Comparison of ENCODE assay signal across 8 cellular contexts in genomic region chr1:202315576-202316168, GRCh38. TPM values are rescaled to one million over a fixed set of nuclear protein-coding genes. Genes with fewer than 3 reads are reported as not detected.
A peak's percentile ranks its signal among the peaks of the same experiment; 100 is the strongest.
DNase-seq lines count a peak whose midpoint lies in the region; ATAC-seq and TF ChIP-seq lines count a peak whose summit lies in the region.

No MANE protein-coding gene starts in this region.

- H3K9me3 Mint-ChIP-seq in naive thymus-derived CD4-positive, alpha-beta T cell = no peaks in the 10 kb centered on the region
- H3K9me3 Mint-ChIP-seq in stimulated activated effector memory CD8-positive, alpha-beta T cell treated with anti-CD3 and anti-CD28 coated beads, Interleukin-12 subunit alpha, Interleukin-12 subunit beta, amount 100 ng/mL, for 72 hours = no peaks in the 10 kb centered on the region

- peaks cover 0 to 10% (median 0%) of the 10 kb centered on the region in 7 donors for H3K4me1 Mint-ChIP-seq in naive thymus-derived CD4-positive, alpha-beta T cell
- H3K4me1 Mint-ChIP-seq in stimulated activated effector memory CD8-positive, alpha-beta T cell treated with anti-CD3 and anti-CD28 coated beads, Interleukin-12 subunit alpha, Interleukin-12 subunit beta, amount 100 ng/mL, for 72 hours = no peaks in the 10 kb centered on the region

- no peak overlapping the region for H3K4me2 ChIP-seq in OCI-LY7 (ENCODE audit: low read length)

- no peak overlapping the region for H3K27ac ChIP-seq in OCI-LY7 (ENCODE audit: low read depth, low read length, poor library complexity, severe bottlenecking)
- no peak overlapping the region for H3K27ac ChIP-seq in naive thymus-derived CD4-positive, alpha-beta T cell (ENCODE audit: low read depth, low read length)

- no peaks in the 10 kb centered on the region for H3K79me2 ChIP-seq in OCI-LY7 (ENCODE audit: insufficient read depth, low read depth, low read length)

- in situ Hi-C loops in G401 (cut with HindIII; ENCODE audit: low sequenced_read_pairs) = no loop called here

- H3K36me3 Mint-ChIP-seq in naive thymus-derived CD4-positive, alpha-beta T cell = no peaks in the 10 kb centered on the region
- no peaks in the 10 kb centered on the region for H3K36me3 Mint-ChIP-seq in stimulated activated effector memory CD8-positive, alpha-beta T cell treated with anti-CD3 and anti-CD28 coated beads, Interleukin-12 subunit alpha, Interleukin-12 subunit beta, amount 100 ng/mL, for 72 hours

- intact Hi-C loops in OCI-LY7 (cut with micrococcal nuclease; ENCODE audit: unreplicated experiment) = loop anchor here (1.0 to 2.0 kb wide), 3 partner anchors 41 to 122 kb away; partner anchors contain the start of gene LGR6
- intact Hi-C loops in naive thymus-derived CD4-positive, alpha-beta T cell (cut with micrococcal nuclease) = loop anchor here (1.0 to 5.0 kb wide), 10 partner anchors 20 to 308 kb away; partner anchors contain the start of genes LGR6 (in 2 of the 2) and PTPN7 (in 1 of the 2)

- H4K20me1 ChIP-seq in OCI-LY7 (ENCODE audit: insufficient read depth, low read length) = no peaks in the 10 kb centered on the region

- peak; percentile 99 for TF ChIP-seq CTCF in OCI-LY7 (conservative IDR thresholded peaks at IDR 0.05; ENCODE audit: low read length)

- DNase-seq in G401 (ENCODE audit: low spot score) = peak; percentile 85
- DNase-seq in Jurkat, Clone E6-1 (ENCODE audit: low read depth, low spot score) = peak; percentile 58
- peak; percentile 76 for DNase-seq in OCI-LY7 (ENCODE audit: low spot score)
- peak; percentile 65 for DNase-seq in activated T-cell treated with anti-CD3 and anti-CD28 coated beads for 1 hour (ENCODE audit: low read depth)
- peak; percentile 42 to 74 (median 64) for DNase-seq in naive thymus-derived CD4-positive, alpha-beta T cell
- DNase-seq in stimulated activated effector memory CD8-positive, alpha-beta T cell treated with anti-CD3 and anti-CD28 coated beads, Interleukin-12 subunit alpha, Interleukin-12 subunit beta, amount 100 ng/mL, for 72 hours (ENCODE audit: low spot score in 2 of 2) = peak; percentile 63 to 83

- H3K27me3 Mint-ChIP-seq in naive thymus-derived CD4-positive, alpha-beta T cell = peaks cover 0 to 33% (median 0%) of the 10 kb centered on the region in 5 donors

- H3K27ac Mint-ChIP-seq in naive thymus-derived CD4-positive, alpha-beta T cell = no peak overlapping the region
- peak overlapping the region; percentile 26 for H3K27ac Mint-ChIP-seq in stimulated activated effector memory CD8-positive, alpha-beta T cell treated with anti-CD3 and anti-CD28 coated beads, Interleukin-12 subunit alpha, Interleukin-12 subunit beta, amount 100 ng/mL, for 72 hours

- BruUV-seq in OCI-LY7 (replicated peaks; lab: Mats Ljungman, UMichigan) = no TSS peak

- H3K4me3 ChIP-seq in Jurkat, Clone E6-1 (ENCODE audit: low read length) = no peak overlapping the region
- H3K4me3 ChIP-seq in OCI-LY7 (ENCODE audit: low read depth, low read length, poor library complexity, severe bottlenecking) = no peak overlapping the region
- H3K4me3 ChIP-seq in naive thymus-derived CD4-positive, alpha-beta T cell (ENCODE audit: low read length) = no peak overlapping the region

- no peak for TF ChIP-seq POLR2A in GM18505 (IDR thresholded peaks at IDR 0.05; ENCODE audit: borderline replicate concordance, extremely low read depth, insufficient read depth, insufficient read length)

- POLR2A ChIA-PET in OCI-LY7 (lab: Charles Lee) = no interaction called here
- POLR2A ChIA-PET in naive thymus-derived CD4-positive, alpha-beta T cell (lab: Charles Lee) = interaction anchor here (0.6 kb wide), 1 partner anchor 1479 kb away, joined by 5 read pairs; no protein-coding TSS in a partner anchor

- H3K4me1 ChIP-seq in OCI-LY7 (ENCODE audit: insufficient read depth, low read length, poor library complexity, severe bottlenecking) = peaks cover 7% of the 10 kb centered on the region
- no peaks in the 10 kb centered on the region for H3K4me1 ChIP-seq in naive thymus-derived CD4-positive, alpha-beta T cell (ENCODE audit: control insufficient read depth in 2 of 2, insufficient read depth in 2 of 2, low read length in 2 of 2)

- H3K4me3 Mint-ChIP-seq in naive thymus-derived CD4-positive, alpha-beta T cell = no peak overlapping the region
- H3K4me3 Mint-ChIP-seq in stimulated activated effector memory CD8-positive, alpha-beta T cell treated with anti-CD3 and anti-CD28 coated beads, Interleukin-12 subunit alpha, Interleukin-12 subunit beta, amount 100 ng/mL, for 72 hours = no peak overlapping the region

- H3K9me2 ChIP-seq in OCI-LY7 (ENCODE audit: insufficient read depth, low read length) = no peaks in the 10 kb centered on the region

- no peak overlapping the region for H2AFZ ChIP-seq in OCI-LY7 (ENCODE audit: low read length)

- CTCF ChIA-PET in OCI-LY7 (lab: Charles Lee; ENCODE audit: unreplicated experiment) = no interaction called here
- CTCF ChIA-PET in naive thymus-derived CD4-positive, alpha-beta T cell (lab: Charles Lee) = interaction anchor here (1.1 to 5.0 kb wide), 8 partner anchors 35 to 160 kb away, joined by 3 to 19 read pairs (median 10); partner anchors contain the start of gene LGR6

- ATAC-seq in esophagus mucosa = peak; percentile 81
- peak; percentile 88 for ATAC-seq in naive thymus-derived CD4-positive, alpha-beta T cell
- peak; percentile 77 for ATAC-seq in stimulated activated effector memory CD8-positive, alpha-beta T cell treated with anti-CD3 and anti-CD28 coated beads, Interleukin-12 subunit alpha, Interleukin-12 subunit beta, amount 100 ng/mL, for 72 hours
- ATAC-seq in GM18505 (IDR thresholded peaks at IDR 0.05; ENCODE audit: unreplicated experiment) = no peak

- no peaks in the 10 kb centered on the region for H3K36me3 ChIP-seq in OCI-LY7 (ENCODE audit: insufficient read depth, low read length)
- H3K36me3 ChIP-seq in naive thymus-derived CD4-positive, alpha-beta T cell (ENCODE audit: control insufficient read depth in 2 of 3, insufficient read depth in 3 of 3, low read length in 3 of 3) = no peaks in the 10 kb centered on the region

- H3K27me3 ChIP-seq in naive thymus-derived CD4-positive, alpha-beta T cell (ENCODE audit: control insufficient read depth in 2 of 2, insufficient read depth in 2 of 2, low read length in 2 of 2) = no peaks in the 10 kb centered on the region

- H3K9me3 ChIP-seq in OCI-LY7 (ENCODE audit: low read length) = no peaks in the 10 kb centered on the region
- no peaks in the 10 kb centered on the region for H3K9me3 ChIP-seq in naive thymus-derived CD4-positive, alpha-beta T cell (ENCODE audit: control insufficient read depth in 2 of 3, low read length in 3 of 3)

RNA-seq across cellular contexts. Expression of gene UBE2T, which starts 26.1 kb away (rescaled TPM):
- 70.9 and 95.3 TPM in 2 replicates for total RNA-seq in G401 (2014; rRNA removed; shearing (Covaris generic))
- polyA plus RNA-seq in Jurkat, Clone E6-1 (2012; ENCODE audit: insufficient read depth, insufficient read length) = 217 TPM
- 143 and 157 TPM in 2 replicates for total RNA-seq in OCI-LY7 (2014; rRNA removed; shearing (Covaris generic))
- 105 and 106 TPM in 2 replicates for total RNA-seq in OCI-LY7 (2022)
- 9.2 TPM for total RNA-seq in esophagus mucosa
- 10 to 100 TPM in 1 of 5 experiments, 1 to 10 TPM in 3, under 1 TPM in 1; 0.82 to 51.1 (median 3.5) TPM for total RNA-seq in naive thymus-derived CD4-positive, alpha-beta T cell
- polyA plus RNA-seq in naive thymus-derived CD4-positive, alpha-beta T cell = 10 to 100 TPM in 1 of 2 donors, 1 to 10 TPM in 1; 9.5 to 11.6 TPM

RNA-seq across cellular contexts. Expression of gene PPP1R12B, which starts 32.8 kb away (rescaled TPM):
- total RNA-seq in G401 (2014; rRNA removed; shearing (Covaris generic)) = 7.4 and 10.8 TPM in 2 replicates
- 4.6 TPM for polyA plus RNA-seq in Jurkat, Clone E6-1 (2012; ENCODE audit: insufficient read depth, insufficient read length)
- total RNA-seq in OCI-LY7 (2014; rRNA removed; shearing (Covaris generic)) = 19.1 and 37.1 TPM in 2 replicates
- 23.5 and 24.0 TPM in 2 replicates for total RNA-seq in OCI-LY7 (2022)
- total RNA-seq in esophagus mucosa = 12.8 TPM
- 10 to 100 TPM; 23.6 to 38.1 (median 31.0) TPM for total RNA-seq in naive thymus-derived CD4-positive, alpha-beta T cell
- 1 to 10 TPM; 5.2 to 6.7 TPM for polyA plus RNA-seq in naive thymus-derived CD4-positive, alpha-beta T cell
